2 cellular contexts compared by ENCODE assay signal in the genomic region with DNA sequence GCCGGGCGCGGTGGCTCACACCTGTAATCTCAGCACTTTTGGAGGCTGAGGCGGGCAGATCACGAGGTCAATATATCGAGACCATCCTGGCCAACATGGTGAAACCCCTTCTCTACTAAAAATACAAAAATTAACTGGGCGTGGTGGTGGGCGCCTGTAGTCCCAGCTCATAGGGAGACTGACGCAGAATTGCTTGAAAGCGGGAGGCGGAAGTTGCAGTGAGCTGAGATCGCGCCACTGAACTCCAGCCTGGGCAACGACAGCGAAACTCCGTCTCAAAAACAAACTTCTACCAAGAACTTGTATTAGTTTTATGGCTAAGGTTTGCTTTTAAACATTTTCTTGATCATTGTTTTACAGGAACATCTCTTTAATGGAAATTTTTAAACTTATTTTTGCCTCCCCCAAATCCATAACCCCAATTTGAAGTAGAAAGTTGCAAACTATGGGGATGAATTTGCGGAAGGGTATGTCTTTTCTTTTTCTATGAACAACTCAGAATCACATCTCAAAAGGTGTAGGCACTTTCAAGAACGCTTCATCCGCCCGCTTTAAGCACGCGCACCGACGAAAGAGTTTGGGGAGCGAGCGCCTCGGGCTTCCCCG.
TF ChIP-seq lines count a peak whose summit lies in the region.

No MANE protein-coding gene starts in this region.

TF ChIP-seq in A549, 52 proteins besides CTCF, POLR2A, EP300 and RAD21 (continued from another document):
- TF ChIP-seq ESRRA (IDR thresholded peaks at IDR 0.05; ENCODE audit: borderline replicate concordance, low read length) (no peak), FOSL2 (IDR thresholded peaks at IDR 0.05) (no peak), FOSL2 (CRISPR knock-in tag; IDR thresholded peaks at IDR 0.05) (no peak), HEYL (CRISPR knock-in tag; IDR thresholded peaks at IDR 0.05) (no peak), POLR2AphosphoS2 (conservative IDR thresholded peaks at IDR 0.05; ENCODE audit: low read length) (no peak), RNF2 (IDR thresholded peaks at IDR 0.05; ENCODE audit: borderline replicate concordance, low read depth) (no peak), JUNB (IDR thresholded peaks at IDR 0.05) (no peak), NR3C1 (IDR thresholded peaks at IDR 0.05) (no peak), GATA3 (IDR thresholded peaks at IDR 0.05; ENCODE audit: borderline replicate concordance) (no peak), RCOR1 (IDR thresholded peaks at IDR 0.05; ENCODE audit: low read depth, low read length) (no peak), HOXB5 (CRISPR knock-in tag; IDR thresholded peaks at IDR 0.05) (no peak)
- TF ChIP-seq, protein P1, sequence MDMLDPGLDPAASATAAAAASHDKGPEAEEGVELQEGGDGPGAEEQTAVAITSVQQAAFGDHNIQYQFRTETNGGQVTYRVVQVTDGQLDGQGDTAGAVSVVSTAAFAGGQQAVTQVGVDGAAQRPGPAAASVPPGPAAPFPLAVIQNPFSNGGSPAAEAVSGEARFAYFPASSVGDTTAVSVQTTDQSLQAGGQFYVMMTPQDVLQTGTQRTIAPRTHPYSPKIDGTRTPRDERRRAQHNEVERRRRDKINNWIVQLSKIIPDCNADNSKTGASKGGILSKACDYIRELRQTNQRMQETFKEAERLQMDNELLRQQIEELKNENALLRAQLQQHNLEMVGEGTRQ (IDR thresholded peaks at IDR 0.05), result no peak
- TF ChIP-seq, protein P2, sequence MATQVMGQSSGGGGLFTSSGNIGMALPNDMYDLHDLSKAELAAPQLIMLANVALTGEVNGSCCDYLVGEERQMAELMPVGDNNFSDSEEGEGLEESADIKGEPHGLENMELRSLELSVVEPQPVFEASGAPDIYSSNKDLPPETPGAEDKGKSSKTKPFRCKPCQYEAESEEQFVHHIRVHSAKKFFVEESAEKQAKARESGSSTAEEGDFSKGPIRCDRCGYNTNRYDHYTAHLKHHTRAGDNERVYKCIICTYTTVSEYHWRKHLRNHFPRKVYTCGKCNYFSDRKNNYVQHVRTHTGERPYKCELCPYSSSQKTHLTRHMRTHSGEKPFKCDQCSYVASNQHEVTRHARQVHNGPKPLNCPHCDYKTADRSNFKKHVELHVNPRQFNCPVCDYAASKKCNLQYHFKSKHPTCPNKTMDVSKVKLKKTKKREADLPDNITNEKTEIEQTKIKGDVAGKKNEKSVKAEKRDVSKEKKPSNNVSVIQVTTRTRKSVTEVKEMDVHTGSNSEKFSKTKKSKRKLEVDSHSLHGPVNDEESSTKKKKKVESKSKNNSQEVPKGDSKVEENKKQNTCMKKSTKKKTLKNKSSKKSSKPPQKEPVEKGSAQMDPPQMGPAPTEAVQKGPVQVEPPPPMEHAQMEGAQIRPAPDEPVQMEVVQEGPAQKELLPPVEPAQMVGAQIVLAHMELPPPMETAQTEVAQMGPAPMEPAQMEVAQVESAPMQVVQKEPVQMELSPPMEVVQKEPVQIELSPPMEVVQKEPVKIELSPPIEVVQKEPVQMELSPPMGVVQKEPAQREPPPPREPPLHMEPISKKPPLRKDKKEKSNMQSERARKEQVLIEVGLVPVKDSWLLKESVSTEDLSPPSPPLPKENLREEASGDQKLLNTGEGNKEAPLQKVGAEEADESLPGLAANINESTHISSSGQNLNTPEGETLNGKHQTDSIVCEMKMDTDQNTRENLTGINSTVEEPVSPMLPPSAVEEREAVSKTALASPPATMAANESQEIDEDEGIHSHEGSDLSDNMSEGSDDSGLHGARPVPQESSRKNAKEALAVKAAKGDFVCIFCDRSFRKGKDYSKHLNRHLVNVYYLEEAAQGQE (IDR thresholded peaks at IDR 0.05), result no peak
- TF ChIP-seq, protein P3, sequence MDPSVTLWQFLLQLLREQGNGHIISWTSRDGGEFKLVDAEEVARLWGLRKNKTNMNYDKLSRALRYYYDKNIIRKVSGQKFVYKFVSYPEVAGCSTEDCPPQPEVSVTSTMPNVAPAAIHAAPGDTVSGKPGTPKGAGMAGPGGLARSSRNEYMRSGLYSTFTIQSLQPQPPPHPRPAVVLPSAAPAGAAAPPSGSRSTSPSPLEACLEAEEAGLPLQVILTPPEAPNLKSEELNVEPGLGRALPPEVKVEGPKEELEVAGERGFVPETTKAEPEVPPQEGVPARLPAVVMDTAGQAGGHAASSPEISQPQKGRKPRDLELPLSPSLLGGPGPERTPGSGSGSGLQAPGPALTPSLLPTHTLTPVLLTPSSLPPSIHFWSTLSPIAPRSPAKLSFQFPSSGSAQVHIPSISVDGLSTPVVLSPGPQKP (IDR thresholded peaks at IDR 0.05; ENCODE audit: low read depth, low read length), result no peak
TF ChIP-seq in A549: peak in this region for 0.

TF ChIP-seq in IMR-90, 13 proteins besides CTCF, POLR2A, EP300 and RAD21 (continued from another document):
- TF ChIP-seq, protein P1 (IDR thresholded peaks at IDR 0.05; ENCODE audit: low read depth, low read length), result no peak
- TF ChIP-seq MAZ (IDR thresholded peaks at IDR 0.05; ENCODE audit: borderline replicate concordance, low read depth, low read length) (no peak), RCOR1 (IDR thresholded peaks at IDR 0.05; ENCODE audit: insufficient replicate concordance, low read length) (no peak), RFX5 (IDR thresholded peaks at IDR 0.05; ENCODE audit: low read depth, low read length) (no peak), BHLHE40 (IDR thresholded peaks at IDR 0.05; ENCODE audit: low read depth, low read length) (no peak), MAFK (IDR thresholded peaks at IDR 0.05; ENCODE audit: low read depth, low read length) (no peak), SMC3 (IDR thresholded peaks at IDR 0.05; ENCODE audit: low read depth, low read length) (no peak), CHD1 (IDR thresholded peaks at IDR 0.05; ENCODE audit: low read depth, low read length) (no peak), CEBPB (IDR thresholded peaks at IDR 0.05; ENCODE audit: low read depth, low read length) (no peak), NFE2L2 (IDR thresholded peaks at IDR 0.05; ENCODE audit: low read depth, low read length) (no peak), MXI1 (IDR thresholded peaks at IDR 0.05; ENCODE audit: borderline replicate concordance, low read depth, low read length) (no peak)
- TF ChIP-seq, protein P3 (IDR thresholded peaks at IDR 0.05; ENCODE audit: borderline replicate concordance, low read depth, low read length), result no peak
TF ChIP-seq in IMR-90: peak in this region for 0.
